ENCODE assay signal across 22 cellular contexts in genomic region chr7:44740040-44740439, GRCh38. TPM values are rescaled to one million over a fixed set of nuclear protein-coding genes. Genes with fewer than 3 reads are reported as not detected.
DNase-seq lines count a peak whose midpoint lies in the region; ATAC-seq and TF ChIP-seq lines count a peak whose summit lies in the region.
"Had no signal": no experiment of that assay in that cellular context is flagged by ENCODE, and none has a peak within 500 bp of the region (broad histone marks: within the 10 kb centered on the region; RNA-seq: fewer than 3 reads in every experiment).

No MANE protein-coding gene starts in this region.

- H3K27me3 ChIP-seq in trophoblast cell (ENCODE audit: insufficient read depth, low read length) (peaks cover 4% of the 10 kb centered on the region), stomach (no peaks in the 10 kb centered on the region)
- H3K27me3 ChIP-seq: BE2C, MG63 had no signal

- peaks cover 18% of the 10 kb centered on the region for H3K4me1 Mint-ChIP-seq in chondrocyte (ENCODE audit: low read depth)

- TF ChIP-seq POLR2A in stomach (IDR thresholded peaks at IDR 0.05): no peak

- no peaks in the 10 kb centered on the region for H3K79me2 ChIP-seq in trophoblast cell (ENCODE audit: control insufficient read depth, insufficient read depth, low read length, poor library complexity)

- no peak overlapping the region for H3K14ac ChIP-seq in trophoblast cell (ENCODE audit: low read length)

- no peak overlapping the region for H3K18ac ChIP-seq in trophoblast cell (ENCODE audit: low read length)

- no peak for TF ChIP-seq EP300 in stomach (IDR thresholded peaks at IDR 0.05)

- H3K9me3 Mint-ChIP-seq in chondrocyte (ENCODE audit: low read depth): peaks cover 4% of the 10 kb centered on the region
- H3K9me3 Mint-ChIP-seq: CD4-positive, alpha-beta memory T cell; HFFc6; T-helper 1 cell treated with Interleukin-12 subunit alpha and Interleukin-12 subunit beta and Interleukin-4 antibody, amounts not matched to agents 30 μg/mL and 1 μg/mL, for 36 hours had no signal

- no peak overlapping the region for H3K9ac ChIP-seq in trophoblast cell (ENCODE audit: low read length)

- H4K12ac ChIP-seq in trophoblast cell (ENCODE audit: low read depth, low read length): no peak overlapping the region

- H3K4me3 ChIP-seq in trophoblast cell (ENCODE audit: low read depth, low read length) (peak overlapping the region; percentile 35), stomach (no peak overlapping the region)
- H3K4me3 ChIP-seq: MG63, PC-9 had no signal

- no peak overlapping the region for H3K4me2 ChIP-seq in trophoblast cell (ENCODE audit: low read length)
- H3K4me2 ChIP-seq: PC-9 had no signal

- H2BK5ac ChIP-seq in trophoblast cell (ENCODE audit: low read depth, low read length, poor library complexity): no peak overlapping the region

- intact Hi-C loops in stomach (cut with DNase I; ENCODE audit: low total_unique reads): no loop called here

- H2AK5ac ChIP-seq in trophoblast cell (ENCODE audit: low read length): no peak overlapping the region

- H3K23ac ChIP-seq in trophoblast cell (ENCODE audit: low read length): no peak overlapping the region

- peaks cover 2% of the 10 kb centered on the region in 2 experiments for H3K4me1 ChIP-seq in trophoblast cell (ENCODE audit: control insufficient read depth in 1 of 2, insufficient read depth in 2 of 2, low read length in 2 of 2)
- no peaks in the 10 kb centered on the region for H3K4me1 ChIP-seq in stomach

- no peak for ATAC-seq in GM18873 (IDR thresholded peaks at IDR 0.05; ENCODE audit: low FRiP score, unreplicated experiment)
- ATAC-seq: SK-N-SH treated with all-trans-retinoic acid at 6 μM for 48 hours had no signal

- no peaks in the 10 kb centered on the region for H3K9me3 ChIP-seq in trophoblast cell (ENCODE audit: insufficient read depth, low read depth, low read length)
- H3K9me3 ChIP-seq in stomach: no peaks in the 10 kb centered on the region
- H3K9me3 ChIP-seq: BE2C had no signal

- H4K8ac ChIP-seq in trophoblast cell (ENCODE audit: low read depth, low read length): no peak overlapping the region

- DNase-seq in H4 (ENCODE audit: low spot score): peak; percentile 31
- peak; percentile 74 for DNase-seq in LHCN-M2 (ENCODE audit: low read depth)
- peak; percentile 55 for DNase-seq in chondrocyte (ENCODE audit: low spot score)
- DNase-seq in trophoblast cell: no peak
- DNase-seq in C1 segment of cervical spinal cord (lab: John Stamatoyannopoulos, UW): no peak
- no peak for DNase-seq in stomach
- DNase-seq: BE2C; Calu3; CD4-positive, alpha-beta memory T cell; GDM1; HFFc6; MG63; NCI-H1092 treated with DMSO at 0.1 percent for 48 hours; NCI-H1694 treated with DMSO at 0.1 percent for 48 hours; NCI-H2171; NCI-H446; NCI-H748 treated with DMSO at 0.1 percent for 48 hours; Right ventricle myocardium superior had no signal

- H3K79me1 ChIP-seq in trophoblast cell (ENCODE audit: low read length): no peaks in the 10 kb centered on the region

- H3K27me3 Mint-ChIP-seq in chondrocyte (ENCODE audit: low read depth): no peaks in the 10 kb centered on the region
- H3K27me3 Mint-ChIP-seq: CD4-positive, alpha-beta memory T cell had no signal

- H2BK12ac ChIP-seq in trophoblast cell (ENCODE audit: low read length): no peak overlapping the region

- H3K4ac ChIP-seq in trophoblast cell (ENCODE audit: low read depth, low read length): no peak overlapping the region

- H3K27ac Mint-ChIP-seq in chondrocyte (ENCODE audit: unreplicated experiment): no peak overlapping the region
- H3K27ac Mint-ChIP-seq: HFFc6; T-helper 1 cell treated with Interleukin-12 subunit alpha and Interleukin-12 subunit beta and Interleukin-4 antibody, amounts not matched to agents 30 μg/mL and 1 μg/mL, for 36 hours had no signal

- no peaks in the 10 kb centered on the region for H3K36me3 Mint-ChIP-seq in chondrocyte (ENCODE audit: low read depth)
- H3K36me3 Mint-ChIP-seq: CD4-positive, alpha-beta memory T cell had no signal

- H3K36me3 ChIP-seq in trophoblast cell (ENCODE audit: control insufficient read depth in 1 of 2, insufficient read depth in 2 of 2, low read length in 2 of 2): no peaks in the 10 kb centered on the region
- no peaks in the 10 kb centered on the region for H3K36me3 ChIP-seq in stomach
- H3K36me3 ChIP-seq: BE2C, MG63 had no signal

- no peak overlapping the region for H3K27ac ChIP-seq in trophoblast cell (ENCODE audit: low read depth, low read length)
- no peak overlapping the region for H3K27ac ChIP-seq in stomach
- H3K27ac ChIP-seq: PC-9 had no signal

- no CpG with 5 or more reads among the region's 2 CpGs for WGBS in trophoblast cell (ENCODE audit: extremely low coverage, insufficient coverage, insufficient read length)
- 92 to 100% (median 95%) methylated on average over 2 of the region's 2 CpGs for WGBS in stomach, 5 donors

- no peak overlapping the region for H3K4me3 Mint-ChIP-seq in chondrocyte (ENCODE audit: unreplicated experiment)
- H3K4me3 Mint-ChIP-seq: CD4-positive, alpha-beta memory T cell; HFFc6; T-helper 1 cell treated with Interleukin-12 subunit alpha and Interleukin-12 subunit beta and Interleukin-4 antibody, amounts not matched to agents 30 μg/mL and 1 μg/mL, for 36 hours had no signal

- no peak for TF ChIP-seq CTCF in chondrocyte (IDR thresholded peaks at IDR 0.05)
- no peak for TF ChIP-seq CTCF in stomach (IDR thresholded peaks at IDR 0.05)

- H4K91ac ChIP-seq in trophoblast cell (ENCODE audit: low read depth, low read length): no peak overlapping the region

- H2BK120ac ChIP-seq in trophoblast cell (ENCODE audit: insufficient read depth, low read length, poor library complexity): no peak overlapping the region

- no peak overlapping the region for H2AFZ ChIP-seq in trophoblast cell (ENCODE audit: insufficient read depth, low read length, poor library complexity)
- H2AFZ ChIP-seq: PC-9 had no signal

RNA-seq across cellular contexts. Expression of gene ZMIZ2, which starts 8.6 kb away (rescaled TPM):
- 3.9 and 4.6 TPM in 2 replicates for total RNA-seq in H4 (2014; rRNA removed; shearing (Covaris generic))
- total RNA-seq in LHCN-M2 (2014; rRNA removed): 25.0 and 26.7 TPM in 2 replicates
- polyA plus RNA-seq in LHCN-M2 (2012): 49.6 TPM
- total RNA-seq in chondrocyte: 68.5 to 73.5 TPM (median 72.6 TPM) in 3 replicates
- polyA plus RNA-seq in trophoblast cell (2013): 27.0 and 27.4 TPM in 2 replicates
- 100 to 1,000 TPM in 1 of 5 donors, 10 to 100 TPM in 4; 14.5 to 108 (median 45.1) TPM for total RNA-seq in stomach
- 10 to 100 TPM; 18.0 to 32.3 (median 26.8) TPM for polyA plus RNA-seq in stomach

RNA-seq across cellular contexts. Expression of gene PPIA, which starts 56.4 kb away (rescaled TPM):
- 13,857 and 15,820 TPM in 2 replicates for total RNA-seq in H4 (2014; rRNA removed; shearing (Covaris generic))
- total RNA-seq in LHCN-M2 (2014; rRNA removed) (5,716 and 6,248 TPM in 2 replicates), chondrocyte (1,108 to 1,479 TPM (median 1,462 TPM) in 3 replicates), stomach (1,000 to 10,000 TPM in 1 of 5 donors, 100 to 1,000 TPM in 4; 218 to 1,275 (median 564) TPM)
- polyA plus RNA-seq in LHCN-M2 (2012): 4,664 TPM
- polyA plus RNA-seq in trophoblast cell (2013): 1,607 and 1,645 TPM in 2 replicates
- polyA plus RNA-seq in stomach: 1,000 to 10,000 TPM; 2,273 to 3,648 (median 2,820) TPM

Comparison
In these comparisons a context has a peak if more than half of its experiments do, and no peak if none do; other contexts are left out.
1. DNase-seq: peak in H4 (single experiment), LHCN-M2 (single experiment) and chondrocyte (single experiment); none in trophoblast cell (0 of 2), C1 segment of cervical spinal cord (0 of 14) and stomach (single experiment).